18 cellular contexts compared by ENCODE assay signal in genomic region chr12:40099423-40099853, GRCh38. TPM values are rescaled to one million over a fixed set of nuclear protein-coding genes. Genes with fewer than 3 reads are reported as not detected.
A peak's percentile ranks its signal among the peaks of the same experiment; 100 is the strongest.
DNase-seq lines count a peak whose midpoint lies in the region; ATAC-seq and TF ChIP-seq lines count a peak whose summit lies in the region.
"Had no signal": no experiment of that assay in that cellular context is flagged by ENCODE, and none has a peak within 500 bp of the region (broad histone marks: within the 10 kb centered on the region; RNA-seq: fewer than 3 reads in every experiment).

No MANE protein-coding gene starts in this region.

- H3K27ac ChIP-seq in A673 (ENCODE audit: low read depth, low read length, poor library complexity, severe bottlenecking) (no peak overlapping the region), tibial artery (no peak overlapping the region)

- H3K36me3 ChIP-seq in A673 (ENCODE audit: insufficient read depth, low read length, poor library complexity, severe bottlenecking) (no peaks in the 10 kb centered on the region), tibial artery (no peaks in the 10 kb centered on the region)

- H3K27me3 ChIP-seq in A673 (replicated peaks; ENCODE audit: insufficient read depth, low read depth, low read length, poor library complexity) (no peaks in the 10 kb centered on the region), tibial artery (no peaks in the 10 kb centered on the region)

- H3K27me3 Mint-ChIP-seq in WTC11 (ENCODE audit: low read depth) (no peaks in the 10 kb centered on the region; the same call in 1 of the 2 replicates), osteocyte (ENCODE audit: unreplicated experiment) (no peaks in the 10 kb centered on the region)
- H3K27me3 Mint-ChIP-seq: activated B cell treated with CpG ODN at 0.5 μM for 24 hours had no signal

- intact Hi-C loops in A673 (cut with micrococcal nuclease; ENCODE audit: unreplicated experiment), result no loop called here
- intact Hi-C loops in left colon (cut with DNase I, micrococcal nuclease), result no loop called here
- intact Hi-C loops in head of caudate nucleus (cut with DNase I), result no loop called here
- intact Hi-C loops in tibial artery (cut with DNase I; ENCODE audit: low total_unique reads), result no loop called here

- H3K4me3 Mint-ChIP-seq in WTC11, result no peak overlapping the region
- no peak overlapping the region for H3K4me3 Mint-ChIP-seq in osteocyte (ENCODE audit: unreplicated experiment)
- H3K4me3 Mint-ChIP-seq: activated B cell treated with CpG ODN at 0.5 μM for 24 hours had no signal

- DNase-seq in A673 (ENCODE audit: low spot score), result peak; percentile 50
- peak; percentile 64 for DNase-seq in LNCaP clone FGC (ENCODE audit: low read depth)
- no peak for DNase-seq in WTC11 (ENCODE audit: low spot score)
- DNase-seq in left colon, result peak in 1 of 2 donors; percentile 71
- no peak for DNase-seq in head of caudate nucleus
- no peak for DNase-seq in osteocyte (ENCODE audit: extremely low spot score, unreplicated experiment)
- DNase-seq in activated naive CD4-positive, alpha-beta T cell treated with Interleukin-2 at 50 U/mL for 16 hours, result no peak
- no peak for DNase-seq in tibial artery
- DNase-seq: activated B cell treated with CpG ODN at 0.5 μM for 24 hours; activated naive CD4-positive, alpha-beta T cell treated with anti-CD3 and anti-CD28 coated beads, Interleukin-2, amount 50 U/mL, for 16 hours; DMS 273 treated with DMSO at 0.1 percent for 48 hours; hypothalamus; mammary epithelial cell; NCI-H524 treated with DMSO at 0.1 percent for 48 hours; occipital lobe; SIG-M5; stimulated activated CD4-positive, alpha-beta T cell treated with anti-CD3 and anti-CD28 coated beads, Interleukin-15, amount 100 ng/mL, for 24 hours; trophoblast cell had no signal

- peaks cover 44% of the 10 kb centered on the region for H3K4me1 Mint-ChIP-seq in WTC11
- peaks cover 6% of the 10 kb centered on the region for H3K4me1 Mint-ChIP-seq in osteocyte (ENCODE audit: unreplicated experiment)

- H3K27ac Mint-ChIP-seq in WTC11 (0 out of 2 replicates have a peak overlapping the region, but pooled peaks have one; percentile 29), osteocyte (ENCODE audit: unreplicated experiment) (no peak overlapping the region)
- H3K27ac Mint-ChIP-seq: activated B cell treated with CpG ODN at 0.5 μM for 24 hours had no signal

- BruUV-seq in A673 (replicated peaks; lab: Mats Ljungman, UMichigan), result no TSS peak

- H3K9me3 Mint-ChIP-seq in WTC11, result no peaks in the 10 kb centered on the region; the same call in 1 of the 2 replicates
- no peaks in the 10 kb centered on the region for H3K9me3 Mint-ChIP-seq in osteocyte (ENCODE audit: unreplicated experiment)
- H3K9me3 Mint-ChIP-seq: activated B cell treated with CpG ODN at 0.5 μM for 24 hours had no signal

- ATAC-seq in WTC11, result no peak
- peak; percentile 96 for ATAC-seq in left colon

- H3K4me3 ChIP-seq in A673 (ENCODE audit: low read depth, low read length, poor library complexity, severe bottlenecking), result no peak overlapping the region
- H3K4me3 ChIP-seq in LNCaP clone FGC (ENCODE audit: low read depth, low read length), result no peak overlapping the region
- H3K4me3 ChIP-seq in tibial artery, result no peak overlapping the region

- POLR2A ChIA-PET in A673 (lab: Charles Lee; ENCODE audit: low non-redundant PET) (interaction anchor here (0.6 kb wide), 2 partner anchors 15 to 1785 kb away, joined by 3 to 5 read pairs; no protein-coding TSS in a partner anchor), WTC11 (lab: Charles Lee) (interaction anchor here (0.7 kb wide), 1 partner anchor 238 kb away, joined by 3 read pairs; no protein-coding TSS in a partner anchor)

- CTCF ChIA-PET in A673 (lab: Charles Lee), result no interaction called here
- CTCF ChIA-PET in WTC11 (lab: Charles Lee), result interaction anchor here (0.8 kb wide), 1 partner anchor 89 kb away, joined by 3 read pairs; no protein-coding TSS in a partner anchor

- H3K4me1 ChIP-seq in A673 (ENCODE audit: insufficient read depth, low read length, poor library complexity, severe bottlenecking), result peaks cover 10% of the 10 kb centered on the region
- H3K4me1 ChIP-seq in tibial artery, result peaks cover 0 to 17% (median 0%) of the 10 kb centered on the region in 4 donors

- TF ChIP-seq CTCF in A673 (conservative IDR thresholded peaks at IDR 0.05; ENCODE audit: low read depth, low read length) (no peak), LNCaP clone FGC (IDR thresholded peaks at IDR 0.05; ENCODE audit: control insufficient read depth, extremely low read depth, insufficient read depth) (no peak), WTC11 (IDR thresholded peaks at IDR 0.05) (no peak), osteocyte (IDR thresholded peaks at IDR 0.05) (no peak), tibial artery (IDR thresholded peaks at IDR 0.05) (no peak)

- peaks cover 3% of the 10 kb centered on the region for H3K36me3 Mint-ChIP-seq in WTC11
- no peaks in the 10 kb centered on the region for H3K36me3 Mint-ChIP-seq in osteocyte (ENCODE audit: unreplicated experiment)

- H3K9me3 ChIP-seq in A673 (ENCODE audit: low read depth, low read length, poor library complexity, severe bottlenecking) (no peaks in the 10 kb centered on the region), tibial artery (no peaks in the 10 kb centered on the region)

TF ChIP-seq in WTC11, 78 proteins besides CTCF, POLR2A, EP300 and RAD21:
- TF ChIP-seq ATF3 (CRISPR knock-in tag; conservative IDR thresholded peaks at IDR 0.05), result no peak
- no peak for TF ChIP-seq ZNF263 (CRISPR knock-in tag; IDR thresholded peaks at IDR 0.05; ENCODE audit: low read depth)
- no peak for TF ChIP-seq JUN (CRISPR knock-in tag; IDR thresholded peaks at IDR 0.05)
- no peak for TF ChIP-seq GTF2I (CRISPR knock-in tag; conservative IDR thresholded peaks at IDR 0.05)
- TF ChIP-seq, protein P1, sequence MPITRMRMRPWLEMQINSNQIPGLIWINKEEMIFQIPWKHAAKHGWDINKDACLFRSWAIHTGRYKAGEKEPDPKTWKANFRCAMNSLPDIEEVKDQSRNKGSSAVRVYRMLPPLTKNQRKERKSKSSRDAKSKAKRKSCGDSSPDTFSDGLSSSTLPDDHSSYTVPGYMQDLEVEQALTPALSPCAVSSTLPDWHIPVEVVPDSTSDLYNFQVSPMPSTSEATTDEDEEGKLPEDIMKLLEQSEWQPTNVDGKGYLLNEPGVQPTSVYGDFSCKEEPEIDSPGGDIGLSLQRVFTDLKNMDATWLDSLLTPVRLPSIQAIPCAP (CRISPR knock-in tag; IDR thresholded peaks at IDR 0.05), result no peak
- TF ChIP-seq, protein P2, sequence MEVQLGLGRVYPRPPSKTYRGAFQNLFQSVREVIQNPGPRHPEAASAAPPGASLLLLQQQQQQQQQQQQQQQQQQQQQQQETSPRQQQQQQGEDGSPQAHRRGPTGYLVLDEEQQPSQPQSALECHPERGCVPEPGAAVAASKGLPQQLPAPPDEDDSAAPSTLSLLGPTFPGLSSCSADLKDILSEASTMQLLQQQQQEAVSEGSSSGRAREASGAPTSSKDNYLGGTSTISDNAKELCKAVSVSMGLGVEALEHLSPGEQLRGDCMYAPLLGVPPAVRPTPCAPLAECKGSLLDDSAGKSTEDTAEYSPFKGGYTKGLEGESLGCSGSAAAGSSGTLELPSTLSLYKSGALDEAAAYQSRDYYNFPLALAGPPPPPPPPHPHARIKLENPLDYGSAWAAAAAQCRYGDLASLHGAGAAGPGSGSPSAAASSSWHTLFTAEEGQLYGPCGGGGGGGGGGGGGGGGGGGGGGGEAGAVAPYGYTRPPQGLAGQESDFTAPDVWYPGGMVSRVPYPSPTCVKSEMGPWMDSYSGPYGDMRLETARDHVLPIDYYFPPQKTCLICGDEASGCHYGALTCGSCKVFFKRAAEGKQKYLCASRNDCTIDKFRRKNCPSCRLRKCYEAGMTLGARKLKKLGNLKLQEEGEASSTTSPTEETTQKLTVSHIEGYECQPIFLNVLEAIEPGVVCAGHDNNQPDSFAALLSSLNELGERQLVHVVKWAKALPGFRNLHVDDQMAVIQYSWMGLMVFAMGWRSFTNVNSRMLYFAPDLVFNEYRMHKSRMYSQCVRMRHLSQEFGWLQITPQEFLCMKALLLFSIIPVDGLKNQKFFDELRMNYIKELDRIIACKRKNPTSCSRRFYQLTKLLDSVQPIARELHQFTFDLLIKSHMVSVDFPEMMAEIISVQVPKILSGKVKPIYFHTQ (CRISPR knock-in tag; IDR thresholded peaks at IDR 0.05), result no peak
- TF ChIP-seq TEAD1 (CRISPR knock-in tag; IDR thresholded peaks at IDR 0.05), result no peak

RNA-seq across cellular contexts. Expression of gene SLC2A13, which starts 6.4 kb away (rescaled TPM):
- 8.7 and 9.1 TPM in 2 replicates for total RNA-seq in A673 (2021)
- 12.5 to 15.3 TPM (median 13.1 TPM) in 3 replicates for total RNA-seq in WTC11 (2021)
- total RNA-seq in left colon, result 10 to 100 TPM; 33.2 to 39.2 TPM
- total RNA-seq in osteocyte, result 6.9 and 7.1 TPM in 2 replicates

Comparison
In these comparisons a context has a peak if more than half of its experiments do, and no peak if none do; other contexts are left out.
1. DNase-seq: peak in A673 (single experiment) and LNCaP clone FGC (single experiment); none in WTC11 (single experiment), head of caudate nucleus (0 of 42), osteocyte (single experiment), activated naive CD4-positive, alpha-beta T cell treated with Interleukin-2 at 50 U/mL for 16 hours (single experiment) and tibial artery (0 of 2).